Comparison of ENCODE assay signal across 24 cellular contexts in the genomic region with DNA sequence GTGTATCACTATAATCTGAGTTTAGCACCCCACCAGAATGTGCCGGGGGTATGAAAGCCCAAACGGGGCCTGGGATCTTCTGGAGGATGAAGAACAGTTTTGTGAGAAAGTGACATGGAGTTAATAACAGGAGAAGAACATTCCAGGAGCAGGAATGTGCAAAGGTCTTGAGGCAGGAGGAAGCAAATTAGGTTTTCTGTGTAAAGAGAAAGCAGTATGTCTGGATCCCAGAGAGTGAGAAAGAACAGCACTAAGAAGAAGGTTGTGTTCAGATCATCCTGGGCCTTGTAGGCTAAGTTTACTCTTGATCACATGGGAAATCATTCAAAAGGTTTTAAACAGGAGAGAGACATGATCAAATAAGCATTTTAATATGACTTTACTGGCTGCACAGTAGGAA.
DNase-seq lines count a peak whose midpoint lies in the region; ATAC-seq and TF ChIP-seq lines count a peak whose summit lies in the region.
"Had no signal": no experiment of that assay in that cellular context is flagged by ENCODE, and none has a peak within 500 bp of the region (broad histone marks: within the 10 kb centered on the region; RNA-seq: fewer than 3 reads in every experiment).

No MANE protein-coding gene starts in this region.

- H3K4me3 Mint-ChIP-seq in Calu3 (ENCODE audit: low read depth, unreplicated experiment) (peak overlapping the region; percentile 7), nephron (no peak overlapping the region)
- H3K4me3 Mint-ChIP-seq in dendritic cell treated with granulocyte-macrophage colony-stimulating factor and Interleukin-4, amounts not matched to agents 40 ng/mL and 50 ng/mL, for 4 days, result no peak overlapping the region
- H3K4me3 Mint-ChIP-seq: activated naive CD8-positive, alpha-beta T cell treated with anti-CD3 and anti-CD28 coated beads, Interleukin-2, amount 50 U/mL, for 24 hours; memory B cell; T-helper 2 cell treated with Interferon-gamma antibody and Interleukin-4, amounts not matched to agents 5 μg/mL and 100 μg/mL, for 36 hours had no signal

- H3K4me2 ChIP-seq in OCI-LY3 (ENCODE audit: low read length), result peak overlapping the region; percentile 92; the same call in 1 of the 2 replicates
- H3K4me2 ChIP-seq: BLaER1 had no signal

- TF ChIP-seq CTCF in Calu3 (IDR thresholded peaks at IDR 0.05; ENCODE audit: unreplicated experiment) (no peak), OCI-LY3 (IDR thresholded peaks at IDR 0.05; ENCODE audit: low read depth, low read length) (no peak), nephron (IDR thresholded peaks at IDR 0.05; ENCODE audit: unreplicated experiment in 3 of 3) (no peak)

- H3K27me3 Mint-ChIP-seq in Calu3 (ENCODE audit: unreplicated experiment) (no peaks in the 10 kb centered on the region), nephron (ENCODE audit: low read depth) (no peaks in the 10 kb centered on the region)
- H3K27me3 Mint-ChIP-seq in dendritic cell treated with granulocyte-macrophage colony-stimulating factor and Interleukin-4, amounts not matched to agents 40 ng/mL and 50 ng/mL, for 4 days, result no peaks in the 10 kb centered on the region
- H3K27me3 Mint-ChIP-seq: activated naive CD8-positive, alpha-beta T cell treated with anti-CD3 and anti-CD28 coated beads, Interleukin-2, amount 50 U/mL, for 24 hours; memory B cell had no signal

- no peak overlapping the region for H2AFZ ChIP-seq in OCI-LY3 (ENCODE audit: low read depth, low read length)

- DNase-seq in Calu3 (no peak), dedifferentiated amniotic fluid mesenchymal stem cell (ENCODE audit: extremely low spot score) (no peak), HUDEP-2 (lab: John Stamatoyannopoulos, UW; ENCODE audit: unreplicated experiment in 76 of 76) (no peak), NCI-H146 treated with DMSO at 0.1 percent for 48 hours (lab: John Stamatoyannopoulos, UW; ENCODE audit: unreplicated experiment) (no peak)
- DNase-seq: activated CD4-positive, alpha-beta T cell treated with anti-CD3 and anti-CD28 coated beads for 1 hour; activated effector memory CD4-positive, alpha-beta T cell treated with anti-CD3 and anti-CD28 coated beads, Interleukin-2, amount 50 U/mL, for 16 hours; activated naive CD8-positive, alpha-beta T cell treated with anti-CD3 and anti-CD28 coated beads, Interleukin-2, amount 50 U/mL, for 24 hours; DMS153; effector CD4-positive, alpha-beta T cell; NCI-H748 treated with DMSO at 0.1 percent for 48 hours; SIG-M5; stimulated activated CD4-positive, alpha-beta T cell treated with anti-CD3 and anti-CD28 coated beads, Interleukin-15, amount 100 ng/mL, for 24 hours; stimulated activated CD4-positive, alpha-beta T cell treated with anti-CD3 and anti-CD28 coated beads, Interleukin-4, amount 100 ng/mL, for 4 hours; upper lobe of right lung had no signal

- H3K9me3 ChIP-seq in OCI-LY3 (ENCODE audit: insufficient read depth, low read length), result 0 out of 2 replicates have a peak, but pooled peaks cover 7% of the 10 kb centered on the region
- H3K9me3 ChIP-seq: gastroesophageal sphincter, left lung, upper lobe of right lung had no signal

- peaks cover 52% of the 10 kb centered on the region for H3K4me1 ChIP-seq in OCI-LY3 (ENCODE audit: low read length)
- H3K4me1 ChIP-seq: upper lobe of right lung had no signal

- H3K4me1 Mint-ChIP-seq in Calu3 (ENCODE audit: low read depth, unreplicated experiment) (peaks cover 36% of the 10 kb centered on the region), nephron (peaks cover 45% of the 10 kb centered on the region)
- H3K4me1 Mint-ChIP-seq in dendritic cell treated with granulocyte-macrophage colony-stimulating factor and Interleukin-4, amounts not matched to agents 40 ng/mL and 50 ng/mL, for 4 days (ENCODE audit: low read depth), result peaks cover 53% of the 10 kb centered on the region

- CTCF ChIA-PET in Calu3 (lab: Charles Lee), result interaction anchor here (0.6 to 1.8 kb wide), 5 partner anchors 8 to 25 kb away, joined by 3 to 7 read pairs (median 3); no protein-coding TSS in a partner anchor

- H3K9me3 Mint-ChIP-seq in Calu3 (ENCODE audit: low read depth, unreplicated experiment) (peaks cover 2% of the 10 kb centered on the region), nephron (peaks cover 3% of the 10 kb centered on the region)
- H3K9me3 Mint-ChIP-seq in dendritic cell treated with granulocyte-macrophage colony-stimulating factor and Interleukin-4, amounts not matched to agents 40 ng/mL and 50 ng/mL, for 4 days, result peaks cover 9% of the 10 kb centered on the region

- H3K4me3 ChIP-seq in OCI-LY3 (ENCODE audit: low read length), result no peak overlapping the region
- H3K4me3 ChIP-seq: BLaER1, gastroesophageal sphincter, left lung, upper lobe of right lung had no signal

- peaks cover 61% of the 10 kb centered on the region for H3K79me2 ChIP-seq in OCI-LY3 (ENCODE audit: low read length)

- peak overlapping the region; percentile 93; the same call in 1 of the 2 replicates for H3K27ac ChIP-seq in OCI-LY3 (ENCODE audit: low read length)
- H3K27ac ChIP-seq: BLaER1, gastroesophageal sphincter, upper lobe of right lung had no signal

- no TSS peak for BruUV-seq in Calu3 (replicated peaks; lab: Mats Ljungman, UMichigan)

- H3K27ac Mint-ChIP-seq in Calu3 (ENCODE audit: unreplicated experiment) (peak overlapping the region; percentile 32), nephron (peak overlapping the region in 2 of 3 experiments; percentile 4 to 41)
- H3K27ac Mint-ChIP-seq in dendritic cell treated with granulocyte-macrophage colony-stimulating factor and Interleukin-4, amounts not matched to agents 40 ng/mL and 50 ng/mL, for 4 days, result peak overlapping the region; percentile 94
- H3K27ac Mint-ChIP-seq: memory B cell; T-helper 2 cell treated with Interferon-gamma antibody and Interleukin-4, amounts not matched to agents 5 μg/mL and 100 μg/mL, for 36 hours had no signal

- H3K36me3 ChIP-seq in OCI-LY3 (replicated peaks; ENCODE audit: low read depth, low read length), result peaks cover 22% of the 10 kb centered on the region
- H3K36me3 ChIP-seq: BLaER1, gastroesophageal sphincter, left lung, upper lobe of right lung had no signal

- no peak for ATAC-seq in GM21390 (IDR thresholded peaks at IDR 0.05; ENCODE audit: unreplicated experiment)
- ATAC-seq: gastroesophageal sphincter, HCT116 had no signal

- H3K9ac ChIP-seq in OCI-LY3 (ENCODE audit: low read length), result no peak overlapping the region
- H3K9ac ChIP-seq: BLaER1 had no signal

- H3K36me3 Mint-ChIP-seq in Calu3 (ENCODE audit: insufficient read depth, unreplicated experiment) (no peaks in the 10 kb centered on the region), nephron (ENCODE audit: low read depth) (peaks cover 4% of the 10 kb centered on the region)
- H3K36me3 Mint-ChIP-seq in dendritic cell treated with granulocyte-macrophage colony-stimulating factor and Interleukin-4, amounts not matched to agents 40 ng/mL and 50 ng/mL, for 4 days (ENCODE audit: low read depth), result no peaks in the 10 kb centered on the region

- intact Hi-C loops in Calu3 (cut with micrococcal nuclease; ENCODE audit: unreplicated experiment), result no loop called here
- intact Hi-C loops in dendritic cell treated with granulocyte-macrophage colony-stimulating factor and Interleukin-4, amounts not matched to agents 40 ng/mL and 50 ng/mL, for 4 days (cut with micrococcal nuclease), result loop anchor here (5.0 kb wide), 1 partner anchor 111 kb away; no protein-coding TSS in a partner anchor

- no peaks in the 10 kb centered on the region; the same call in 1 of the 2 replicates for H4K20me1 ChIP-seq in OCI-LY3 (ENCODE audit: insufficient read depth, low read length)
- H4K20me1 ChIP-seq: BLaER1 had no signal

- H3K27me3 ChIP-seq in OCI-LY3 (ENCODE audit: low read depth, low read length), result no peaks in the 10 kb centered on the region
- H3K27me3 ChIP-seq: BLaER1, gastroesophageal sphincter, left lung, upper lobe of right lung had no signal

Comparison
In these comparisons a context has a peak if more than half of its experiments do, and no peak if none do; other contexts are left out.
1. H3K27ac Mint-ChIP-seq: peak in every context shown above with its lines; median percentile 94 in dendritic cell treated with granulocyte-macrophage colony-stimulating factor and Interleukin-4, amounts not matched to agents 40 ng/mL and 50 ng/mL, for 4 days; 32 in Calu3; 22 in nephron.